Comparison of ENCODE assay signal across 10 cellular contexts in the genomic region with DNA sequence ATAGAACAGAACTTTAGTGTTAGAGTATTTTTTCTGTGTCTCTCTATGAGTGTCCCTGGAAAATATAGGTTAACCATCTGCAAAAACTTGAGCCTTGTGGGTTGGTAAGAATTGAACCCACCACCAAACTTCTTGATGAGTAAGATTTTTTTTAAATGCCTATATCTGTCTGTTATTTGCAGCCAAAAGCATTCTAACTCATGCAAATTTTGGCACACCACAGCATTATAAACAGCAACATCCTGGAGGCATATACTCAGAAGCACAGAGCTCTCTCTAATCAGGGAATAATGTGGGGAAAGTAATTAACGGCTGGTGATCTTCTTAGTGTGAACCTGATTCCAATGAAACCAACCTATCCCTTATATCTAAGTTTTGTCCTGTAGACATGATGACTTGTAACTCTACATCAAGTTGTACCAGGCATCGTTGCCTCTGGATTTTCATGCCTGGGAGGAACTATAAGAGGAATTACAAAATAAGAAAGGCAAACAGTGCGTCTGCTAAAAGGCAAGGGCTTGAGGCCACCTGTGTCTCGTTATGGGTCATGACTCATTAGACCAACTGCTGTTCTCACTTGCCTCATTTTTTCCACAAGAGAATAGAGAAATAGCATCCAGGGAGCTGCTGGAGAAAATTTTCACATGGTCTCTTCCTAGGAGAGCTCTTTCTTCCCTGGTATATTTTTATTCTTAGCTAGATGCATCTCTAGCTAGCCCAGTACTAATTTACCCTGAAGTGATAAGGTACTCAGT.
DNase-seq lines count a peak whose midpoint lies in the region; ATAC-seq and TF ChIP-seq lines count a peak whose summit lies in the region.
"Had no signal": no experiment of that assay in that cellular context is flagged by ENCODE, and none has a peak within 500 bp of the region (broad histone marks: within the 10 kb centered on the region; RNA-seq: fewer than 3 reads in every experiment).

No MANE protein-coding gene starts in this region.

- H3K27me3 Mint-ChIP-seq in activated T-cell treated with anti-CD3 and anti-CD28 coated beads, Interleukin-2, amount 50 U/mL, for 72 hours (ENCODE audit: low read depth), result peaks cover 21% of the 10 kb centered on the region

- ATAC-seq in activated T-cell treated with anti-CD3 and anti-CD28 coated beads, Interleukin-2, amount 50 U/mL, for 72 hours (replicated peaks in 1 of 2), result no peak
- no peak for ATAC-seq in HG03175 (IDR thresholded peaks at IDR 0.05; ENCODE audit: unreplicated experiment)

- TF ChIP-seq CTCF in epithelial cell of esophagus (IDR thresholded peaks at IDR 0.05; ENCODE audit: insufficient read depth, low read depth, low read length, missing control alignments), result no peak

- DNase-seq in EH (ENCODE audit: low read depth), result peak; percentile 94
- DNase-seq in NCI-H526 (lab: John Stamatoyannopoulos, UW), result peak; percentile 16 to 53
- peak; percentile 59 for DNase-seq in epithelial cell of esophagus (ENCODE audit: low read depth)
- peak; percentile 83 for DNase-seq in non-pigmented ciliary epithelial cell (ENCODE audit: low read depth)
- no peak for DNase-seq in activated T-cell treated with anti-CD3 and anti-CD28 coated beads, Interleukin-2, amount 50 U/mL, for 72 hours
- DNase-seq in NCI-H187 (lab: John Stamatoyannopoulos, UW), result no peak
- no peak for DNase-seq in GDM1 (lab: John Stamatoyannopoulos, UW)
- DNase-seq: midbrain had no signal

- no peaks in the 10 kb centered on the region for H3K9me3 Mint-ChIP-seq in activated T-cell treated with anti-CD3 and anti-CD28 coated beads, Interleukin-2, amount 50 U/mL, for 72 hours

- no peak overlapping the region for H3K27ac Mint-ChIP-seq in activated T-cell treated with anti-CD3 and anti-CD28 coated beads, Interleukin-2, amount 50 U/mL, for 72 hours

- no peak overlapping the region for H3K4me3 ChIP-seq in epithelial cell of esophagus (ENCODE audit: low read length)

- H3K4me3 Mint-ChIP-seq in activated T-cell treated with anti-CD3 and anti-CD28 coated beads, Interleukin-2, amount 50 U/mL, for 72 hours, result no peak overlapping the region
- H3K4me3 Mint-ChIP-seq: type B pancreatic cell had no signal

- no peaks in the 10 kb centered on the region for H3K4me1 Mint-ChIP-seq in activated T-cell treated with anti-CD3 and anti-CD28 coated beads, Interleukin-2, amount 50 U/mL, for 72 hours (ENCODE audit: low read depth)

- H3K36me3 Mint-ChIP-seq in activated T-cell treated with anti-CD3 and anti-CD28 coated beads, Interleukin-2, amount 50 U/mL, for 72 hours (ENCODE audit: insufficient read depth in 2 of 2), result no peaks in the 10 kb centered on the region
- H3K36me3 Mint-ChIP-seq: type B pancreatic cell had no signal

Comparison
In these comparisons a context has a peak if more than half of its experiments do, and no peak if none do; other contexts are left out.
1. DNase-seq: peak in EH (single experiment), NCI-H526 (2 of 2), epithelial cell of esophagus (single experiment) and non-pigmented ciliary epithelial cell (single experiment); none in activated T-cell treated with anti-CD3 and anti-CD28 coated beads, Interleukin-2, amount 50 U/mL, for 72 hours (0 of 2), NCI-H187 (0 of 2) and GDM1 (single experiment).